8 cellular contexts compared by ENCODE assay signal in genomic region chr17:29176500-29177351, GRCh38. TPM values are rescaled to one million over a fixed set of nuclear protein-coding genes. Genes with fewer than 3 reads are reported as not detected.
DNase-seq lines count a peak whose midpoint lies in the region; ATAC-seq and TF ChIP-seq lines count a peak whose summit lies in the region.

No MANE protein-coding gene starts in this region.

- H3K27me3 ChIP-seq in SK-N-SH (ENCODE audit: insufficient read depth) (no peaks in the 10 kb centered on the region), heart right ventricle (peaks cover 0 to 5% (median 0%) of the 10 kb centered on the region in 7 donors)

- POLR2A ChIA-PET in SK-N-SH (lab: Yijun Ruan, JAX) = interaction anchor here (1.0 to 1.1 kb wide), 2 partner anchors 13 to 28 kb away, joined by 3 to 4 read pairs; no protein-coding TSS in a partner anchor

- peaks cover 23% of the 10 kb centered on the region; the same call in 1 of the 2 replicates for H3K79me2 ChIP-seq in SK-N-SH (ENCODE audit: insufficient read depth)

- peaks cover 2% of the 10 kb centered on the region for H3K36me3 Mint-ChIP-seq in activated naive CD8-positive, alpha-beta T cell

- H3K4me1 ChIP-seq in SK-N-SH (ENCODE audit: control insufficient read depth in 1 of 2, insufficient read depth in 2 of 2, low read depth in 1 of 2, low read length in 1 of 2) (peaks cover 17 to 36% of the 10 kb centered on the region in 2 experiments; a peak in 1 of 4 replicates), heart right ventricle (peaks cover 27 to 59% (median 49%) of the 10 kb centered on the region in 9 donors)

- TF ChIP-seq CTCF in LNCaP clone FGC (IDR thresholded peaks at IDR 0.05; ENCODE audit: control insufficient read depth, extremely low read depth, insufficient read depth) (no peak), SK-N-SH (IDR thresholded peaks at IDR 0.05) (no peak), heart right ventricle (IDR thresholded peaks at IDR 0.05) (peak in 2 of 9 donors; percentile 10 to 15)

- peaks cover 3% of the 10 kb centered on the region for H3F3A ChIP-seq in SK-N-SH (replicated peaks; ENCODE audit: insufficient read depth)

- H3K27ac ChIP-seq in SK-N-SH (ENCODE audit: low read depth in 2 of 2, low read length in 1 of 2) (no peak overlapping the region), heart right ventricle (peak overlapping the region; percentile 82 to 97 (median 90))

- H3K9me3 ChIP-seq in SK-N-SH (no peaks in the 10 kb centered on the region), heart right ventricle (no peaks in the 10 kb centered on the region)

- H3K4me2 ChIP-seq in SK-N-SH = peak overlapping the region; percentile 72

- peak overlapping the region; percentile 92 for H3K4me3 Mint-ChIP-seq in activated naive CD8-positive, alpha-beta T cell

- H3K27me3 Mint-ChIP-seq in activated naive CD8-positive, alpha-beta T cell = no peaks in the 10 kb centered on the region

- H3K9me3 Mint-ChIP-seq in activated naive CD8-positive, alpha-beta T cell (ENCODE audit: low read depth) = no peaks in the 10 kb centered on the region

- no peaks in the 10 kb centered on the region for H3K9me2 ChIP-seq in SK-N-SH

- H2AFZ ChIP-seq in SK-N-SH (ENCODE audit: low read depth) = peak overlapping the region; percentile 64; the same call in 1 of the 2 replicates

- H3K9ac ChIP-seq in SK-N-SH = peak overlapping the region; percentile 54; the same call in 1 of the 2 replicates

- ATAC-seq in GM18867 (IDR thresholded peaks at IDR 0.05; ENCODE audit: unreplicated experiment) = peak; percentile 56
- peak; percentile 7 to 50 (median 32) for ATAC-seq in heart right ventricle
- no peak for ATAC-seq in HG03342 (IDR thresholded peaks at IDR 0.05; ENCODE audit: unreplicated experiment)
- no peak for ATAC-seq in HG03378 (IDR thresholded peaks at IDR 0.05; ENCODE audit: unreplicated experiment)

- peaks cover 20% of the 10 kb centered on the region for H3K4me1 Mint-ChIP-seq in activated naive CD8-positive, alpha-beta T cell (ENCODE audit: low read depth)

- TF ChIP-seq EP300 in SK-N-SH (IDR thresholded peaks at IDR 0.05; ENCODE audit: borderline replicate concordance in 1 of 2, low read depth in 1 of 2, low read length in 1 of 2) = no peak

- CTCF ChIA-PET in SK-N-SH (lab: Yijun Ruan, JAX) = interaction anchor here (0.7 to 13.9 kb wide), 14 partner anchors 13 to 413 kb away, joined by 3 to 276 read pairs (median 3); no protein-coding TSS in a partner anchor

- WGBS in SK-N-SH (ENCODE audit: low lambda C conversion rate) = 21% methylated on average over 17 of the region's 53 CpGs
- 1% methylated on average over 53 of the region's 53 CpGs for WGBS in heart right ventricle, 2 donors

- no peaks in the 10 kb centered on the region for H4K20me1 ChIP-seq in SK-N-SH (ENCODE audit: insufficient read depth)

- H3K4me3 ChIP-seq in LNCaP clone FGC (ENCODE audit: low read depth, low read length) = peak overlapping the region; percentile 65
- peak overlapping the region; percentile 24 to 37; a peak in 3 of 4 replicates for H3K4me3 ChIP-seq in SK-N-SH (ENCODE audit: low read depth in 2 of 2, low read length in 1 of 2)
- peak overlapping the region; percentile 42 to 66 (median 58) for H3K4me3 ChIP-seq in heart right ventricle

- H3K36me3 ChIP-seq in SK-N-SH (replicated peaks in 1 of 2; ENCODE audit: control insufficient read depth in 1 of 2, insufficient read depth in 2 of 2, low read length in 1 of 2) = no peaks in the 10 kb centered on the region
- H3K36me3 ChIP-seq in heart right ventricle = peaks cover 0 to 9% (median 0%) of the 10 kb centered on the region in 9 donors

- intact Hi-C loops in heart right ventricle (cut with DNase I) = loop anchor here in 1 of 10 donors (10.0 kb wide), 1 partner anchor 108 kb away; no protein-coding TSS in a partner anchor

- DNase-seq in LNCaP clone FGC (ENCODE audit: low read depth) (peak; percentile 80), SK-N-SH (peak; percentile 78), heart right ventricle (peak in 1 of 2 donors; percentile 56), retina (peak; percentile 48)

- peak overlapping the region; percentile 95 for H3K27ac Mint-ChIP-seq in activated naive CD8-positive, alpha-beta T cell

- TF ChIP-seq RAD21 in SK-N-SH (IDR thresholded peaks at IDR 0.05; ENCODE audit: low read length) = no peak

TF ChIP-seq in SK-N-SH, 30 proteins besides CTCF, POLR2A, EP300 and RAD21 (continues in another document):
- TF ChIP-seq USF1 (IDR thresholded peaks at IDR 0.05; ENCODE audit: borderline replicate concordance, low read depth) (peak; percentile 42; the same call in 1 of the 2 replicates), RXRA (IDR thresholded peaks at IDR 0.05; ENCODE audit: borderline replicate concordance, low read depth) (no peak), RFX5 (IDR thresholded peaks at IDR 0.05; ENCODE audit: low read length) (no peak), TEAD4 (IDR thresholded peaks at IDR 0.05; ENCODE audit: borderline replicate concordance, insufficient read depth) (no peak), PBX3 (IDR thresholded peaks at IDR 0.05) (no peak), ELF1 (IDR thresholded peaks at IDR 0.05) (no peak), REST (IDR thresholded peaks at IDR 0.05; ENCODE audit: low read depth, low read length) (no peak), EZH2phosphoT487 (IDR thresholded peaks at IDR 0.05; ENCODE audit: borderline replicate concordance, low read depth) (no peak), NFIC (IDR thresholded peaks at IDR 0.05; ENCODE audit: borderline replicate concordance) (no peak), GABPA (IDR thresholded peaks at IDR 0.05; ENCODE audit: low read depth) (no peak), MAX (IDR thresholded peaks at IDR 0.05; ENCODE audit: low read depth) (no peak), CHD2 (IDR thresholded peaks at IDR 0.05; ENCODE audit: low read length, partially characterized antibody) (no peak), YY1 (IDR thresholded peaks at IDR 0.05; ENCODE audit: low read depth) (no peak), NRF1 (IDR thresholded peaks at IDR 0.05; ENCODE audit: low read depth, low read length) (0 out of 2 replicates have a peak, but pooled peaks have one; percentile 39), TCF12 (IDR thresholded peaks at IDR 0.05) (no peak), MEF2A (IDR thresholded peaks at IDR 0.05; ENCODE audit: borderline replicate concordance, low read depth) (no peak), SMC3 (IDR thresholded peaks at IDR 0.05; ENCODE audit: low read depth, low read length) (no peak), FOXJ3 (CRISPR knock-in tag; IDR thresholded peaks at IDR 0.05) (no peak), SIN3A (IDR thresholded peaks at IDR 0.05; ENCODE audit: borderline replicate concordance, low read depth, low read length) (no peak), FOSL2 (IDR thresholded peaks at IDR 0.05; ENCODE audit: borderline replicate concordance, low read depth) (no peak), GATA2 (CRISPR knock-in tag; IDR thresholded peaks at IDR 0.05) (peak; percentile 7; the same call in 1 of the 2 replicates), JUND (IDR thresholded peaks at IDR 0.05) (no peak), RCOR1 (IDR thresholded peaks at IDR 0.05; ENCODE audit: low read length) (no peak)

RNA-seq across cellular contexts. Expression of gene MYO18A, which starts 3.5 kb away (rescaled TPM):
- polyA plus RNA-seq in SK-N-SH (2012; rRNA removed) = 6.0 and 6.6 TPM in 2 replicates
- polyA plus RNA-seq in SK-N-SH (2012; cell fraction: cytosol; rRNA removed) = 5.2 and 5.3 TPM in 2 replicates
- 31.2 and 36.7 TPM in 2 replicates for polyA plus RNA-seq in SK-N-SH (2012; cell fraction: nucleus; rRNA removed)
- 100 to 1,000 TPM; 217 to 408 (median 327) TPM for total RNA-seq in heart right ventricle
- 100 to 1,000 TPM in 1 of 2 donors, 10 to 100 TPM in 1; 61.4 to 442 TPM for polyA plus RNA-seq in heart right ventricle

Comparison
In these comparisons a context has a peak if more than half of its experiments do, and no peak if none do; other contexts are left out.
1. ATAC-seq: peak in GM18867 (single experiment) and heart right ventricle (8 of 8); none in HG03342 (single experiment) and HG03378 (single experiment).
2. H3K27ac ChIP-seq: peak in heart right ventricle (10 of 10); none in SK-N-SH (0 of 2).
3. Peak in every context shown above with its lines, with median percentiles within 50 percentile points of each other: H3K4me3 ChIP-seq.